Comparison of ENCODE assay signal across 1 cellular context in the genomic region with DNA sequence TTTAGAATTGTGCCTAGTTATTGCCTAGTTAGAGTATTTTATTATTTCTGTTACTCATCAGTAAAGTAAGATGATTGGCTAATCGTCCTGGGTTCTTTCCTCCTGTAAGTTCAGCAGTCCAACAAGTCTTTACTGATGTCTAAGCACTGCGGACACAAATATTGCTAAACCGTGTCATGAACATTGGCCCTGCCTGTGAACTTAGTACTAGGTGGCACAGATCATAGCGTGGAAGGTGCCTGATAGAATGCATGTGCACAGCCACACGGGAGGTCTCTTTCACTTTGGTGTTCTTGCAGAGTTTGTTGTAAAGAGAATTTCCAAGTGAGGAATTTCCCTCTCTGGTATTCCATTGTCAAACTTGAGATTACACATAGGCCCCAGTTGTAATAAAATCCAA.
A peak's percentile ranks its signal among the peaks of the same experiment; 100 is the strongest.
TF ChIP-seq lines count a peak whose summit lies in the region.

No MANE protein-coding gene starts in this region.

TF ChIP-seq in HepG2, 621 proteins besides CTCF, POLR2A, EP300 and RAD21 (continued from another document):
- TF ChIP-seq AFF4 (CRISPR knock-in tag; IDR thresholded peaks at IDR 0.05) (no peak), ZNF329 (CRISPR knock-in tag; IDR thresholded peaks at IDR 0.05; ENCODE audit: low read depth) (no peak), RELA (CRISPR knock-in tag; IDR thresholded peaks at IDR 0.05) (no peak), MEIS1 (CRISPR knock-in tag; IDR thresholded peaks at IDR 0.05; ENCODE audit: borderline replicate concordance) (no peak), MXD4 (CRISPR knock-in tag; IDR thresholded peaks at IDR 0.05) (peak; percentile 83), REL (CRISPR knock-in tag; conservative IDR thresholded peaks at IDR 0.05) (no peak), ZNF678 (CRISPR knock-in tag; IDR thresholded peaks at IDR 0.05) (no peak), ZNF788 (CRISPR knock-in tag; IDR thresholded peaks at IDR 0.05; ENCODE audit: borderline replicate concordance) (no peak), ZNF770 (CRISPR knock-in tag; IDR thresholded peaks at IDR 0.05) (no peak), GABPB1 (CRISPR knock-in tag; IDR thresholded peaks at IDR 0.05) (no peak; the same call in 1 of the 2 replicates), ZNF468 (CRISPR knock-in tag; IDR thresholded peaks at IDR 0.05) (no peak)
